ENCODE assay signal across 8 cellular contexts in genomic region chr6:25223421-25224052, GRCh38. TPM values are rescaled to one million over a fixed set of nuclear protein-coding genes. Genes with fewer than 3 reads are reported as not detected.
DNase-seq lines count a peak whose midpoint lies in the region; ATAC-seq and TF ChIP-seq lines count a peak whose summit lies in the region.

No MANE protein-coding gene starts in this region.

- no peaks in the 10 kb centered on the region for H3K36me3 ChIP-seq in thoracic aorta

- H3K4me3 ChIP-seq in fibroblast of villous mesenchyme (ENCODE audit: low read depth, low read length) (peak overlapping the region; percentile 27), thoracic aorta (peak overlapping the region; percentile 63)

- H3K36me3 Mint-ChIP-seq in activated T-helper 17 cell treated with anti-CD3 and anti-CD28 coated beads, Interleukin-2, amount 50 U/mL, for 72 hours (ENCODE audit: low read depth), result no peaks in the 10 kb centered on the region
- no peaks in the 10 kb centered on the region for H3K36me3 Mint-ChIP-seq in osteocyte (ENCODE audit: unreplicated experiment)

- no peaks in the 10 kb centered on the region for H3K9me3 ChIP-seq in thoracic aorta

- peaks cover 6 to 17% of the 10 kb centered on the region in 2 donors for H3K4me1 ChIP-seq in thoracic aorta (ENCODE audit: control insufficient read depth in 1 of 2, low read depth in 2 of 2)

- no peaks in the 10 kb centered on the region for H3K9me3 Mint-ChIP-seq in activated T-helper 17 cell treated with anti-CD3 and anti-CD28 coated beads, Interleukin-2, amount 50 U/mL, for 72 hours
- H3K9me3 Mint-ChIP-seq in osteocyte (ENCODE audit: unreplicated experiment), result no peaks in the 10 kb centered on the region

- no peak overlapping the region for H3K27ac Mint-ChIP-seq in activated T-helper 17 cell treated with anti-CD3 and anti-CD28 coated beads, Interleukin-2, amount 50 U/mL, for 72 hours
- peak overlapping the region; percentile 8 for H3K27ac Mint-ChIP-seq in osteocyte (ENCODE audit: unreplicated experiment)

- peak; percentile 94 for TF ChIP-seq CTCF in RWPE1 (conservative IDR thresholded peaks at IDR 0.05; ENCODE audit: low read depth)
- peak; percentile 93 for TF ChIP-seq CTCF in fibroblast of villous mesenchyme (IDR thresholded peaks at IDR 0.05; ENCODE audit: insufficient read depth, low read depth, low read length)
- TF ChIP-seq CTCF in osteocyte (IDR thresholded peaks at IDR 0.05), result peak; percentile 91
- TF ChIP-seq CTCF in thoracic aorta (IDR thresholded peaks at IDR 0.05), result peak; percentile 85

- no peaks in the 10 kb centered on the region for H3K27me3 ChIP-seq in thoracic aorta (replicated peaks; ENCODE audit: insufficient read depth)

- POLR2A ChIA-PET in RWPE1 (lab: Yijun Ruan, JAX; ENCODE audit: low non-redundant PET), result no interaction called here

- H3K27ac ChIP-seq in RWPE1 (no peak overlapping the region), thoracic aorta (peak overlapping the region in 1 of 2 donors; percentile 12)

- H3K27me3 Mint-ChIP-seq in activated T-helper 17 cell treated with anti-CD3 and anti-CD28 coated beads, Interleukin-2, amount 50 U/mL, for 72 hours, result peaks cover 7% of the 10 kb centered on the region
- no peaks in the 10 kb centered on the region for H3K27me3 Mint-ChIP-seq in osteocyte (ENCODE audit: unreplicated experiment)

- DNase-seq in GM03348 (ENCODE audit: low spot score) (peak; percentile 51), LoVo (ENCODE audit: low spot score) (peak; percentile 67), RWPE1 (ENCODE audit: low spot score) (peak; percentile 57), fibroblast of villous mesenchyme (ENCODE audit: low read depth) (peak; percentile 76), osteocyte (ENCODE audit: extremely low spot score, unreplicated experiment) (no peak), thoracic aorta (ENCODE audit: low spot score) (no peak)

- H3K4me1 Mint-ChIP-seq in activated T-helper 17 cell treated with anti-CD3 and anti-CD28 coated beads, Interleukin-2, amount 50 U/mL, for 72 hours, result peaks cover 11% of the 10 kb centered on the region
- H3K4me1 Mint-ChIP-seq in osteocyte (ENCODE audit: unreplicated experiment), result peaks cover 12% of the 10 kb centered on the region

- CTCF ChIA-PET in RWPE1 (lab: Yijun Ruan, JAX), result interaction anchor here (0.5 to 2.1 kb wide), 20 partner anchors 9 to 452 kb away, joined by 3 to 19 read pairs (median 4); partner anchors contain the start of gene CARMIL1

- H3K4me3 Mint-ChIP-seq in activated T-helper 17 cell treated with anti-CD3 and anti-CD28 coated beads, Interleukin-2, amount 50 U/mL, for 72 hours, result peak overlapping the region; percentile 66
- H3K4me3 Mint-ChIP-seq in osteocyte (ENCODE audit: unreplicated experiment), result peak overlapping the region; percentile 46

- peak; percentile 66 for ATAC-seq in activated T-helper 17 cell treated with anti-CD3 and anti-CD28 coated beads, Interleukin-2, amount 50 U/mL, for 72 hours (replicated peaks)
- ATAC-seq in thoracic aorta (ENCODE audit: insufficient number of reproducible peaks, low FRiP score, low read depth), result peak; percentile 53
- ATAC-seq in GM18907 (IDR thresholded peaks at IDR 0.05; ENCODE audit: unreplicated experiment), result no peak

RNA-seq across cellular contexts. Expression of gene CARMIL1, which starts 55.6 kb away (rescaled TPM):
- 1 to 10 TPM; 3.8 to 7.6 TPM for total RNA-seq in activated T-helper 17 cell treated with anti-CD3 and anti-CD28 coated beads, Interleukin-2, amount 50 U/mL, for 72 hours
- total RNA-seq in fibroblast of villous mesenchyme, result 11.2 and 12.2 TPM in 2 replicates
- total RNA-seq in osteocyte, result 14.9 and 16.0 TPM in 2 replicates
- total RNA-seq in thoracic aorta, result 10 to 100 TPM; 60.4 to 63.0 TPM

Comparison
In these comparisons a context has a peak if more than half of its experiments do, and no peak if none do; other contexts are left out.
1. DNase-seq: peak in GM03348 (single experiment), LoVo (single experiment), RWPE1 (single experiment) and fibroblast of villous mesenchyme (single experiment); none in osteocyte (single experiment) and thoracic aorta (single experiment).
2. Peak in every context shown above with its lines, with median percentiles within 50 percentile points of each other: CTCF ChIP-seq.